Comparison of ENCODE assay signal across 10 cellular contexts in genomic region chr5:72503888-72504491, GRCh38. TPM values are rescaled to one million over a fixed set of nuclear protein-coding genes. Genes with fewer than 3 reads are reported as not detected.
DNase-seq lines count a peak whose midpoint lies in the region; ATAC-seq and TF ChIP-seq lines count a peak whose summit lies in the region.
"Had no signal": no experiment of that assay in that cellular context is flagged by ENCODE, and none has a peak within 500 bp of the region (broad histone marks: within the 10 kb centered on the region; RNA-seq: fewer than 3 reads in every experiment).

No MANE protein-coding gene starts in this region.

- H3K36me3 ChIP-seq in SJSA1 (no peaks in the 10 kb centered on the region; the same call in 1 of the 2 replicates), heart left ventricle (no peaks in the 10 kb centered on the region)

- no peaks in the 10 kb centered on the region for H3K9me3 ChIP-seq in SJSA1 (replicated peaks)
- H3K9me3 ChIP-seq in heart left ventricle = no peaks in the 10 kb centered on the region

- H3K27me3 ChIP-seq in SJSA1 (replicated peaks) (no peaks in the 10 kb centered on the region), heart left ventricle (no peaks in the 10 kb centered on the region)

- no peak overlapping the region for H3K4me3 Mint-ChIP-seq in activated CD4-positive, alpha-beta T cell treated with anti-CD3 and anti-CD28 coated beads for 36 hours

- H3K27ac Mint-ChIP-seq in activated CD4-positive, alpha-beta T cell treated with anti-CD3 and anti-CD28 coated beads for 36 hours = no peak overlapping the region

- WGBS in heart left ventricle, 4 donors = 52 to 64% (median 57%) methylated on average over 14 of the region's 14 CpGs

- POLR2A ChIA-PET in activated CD4-positive, alpha-beta T cell treated with anti-CD3 and anti-CD28 coated beads for 36 hours (lab: Charles Lee) = no interaction called here

- intact Hi-C loops in heart left ventricle (cut with DNase I) (loop anchor here in 5 of 10 donors (2.0 to 10.0 kb wide), 6 partner anchors 42 to 109 kb away; no protein-coding TSS in a partner anchor), sciatic nerve (cut with DNase I) (no loop called here)
- intact Hi-C loops in activated CD4-positive, alpha-beta T cell treated with anti-CD3 and anti-CD28 coated beads for 36 hours (cut with DNase I, micrococcal nuclease) = no loop called here

- ATAC-seq in heart left ventricle (peak; percentile 35 to 71 (median 63)), sciatic nerve (peak; percentile 62), GM18502 (IDR thresholded peaks at IDR 0.05; ENCODE audit: poor library complexity, unreplicated experiment) (no peak)
- ATAC-seq in activated CD4-positive, alpha-beta T cell treated with anti-CD3 and anti-CD28 coated beads for 36 hours = no peak

- peak in 1 of 2 donors; percentile 52 for TF ChIP-seq POLR2A in heart left ventricle (IDR thresholded peaks at IDR 0.05)

- peaks cover 20% of the 10 kb centered on the region for H3K27me3 Mint-ChIP-seq in activated CD4-positive, alpha-beta T cell treated with anti-CD3 and anti-CD28 coated beads for 36 hours

- no peak for TF ChIP-seq CTCF in heart left ventricle (IDR thresholded peaks at IDR 0.05)

- H3K9me3 Mint-ChIP-seq in activated CD4-positive, alpha-beta T cell treated with anti-CD3 and anti-CD28 coated beads for 36 hours (ENCODE audit: low read depth) = no peaks in the 10 kb centered on the region

- H3K36me3 Mint-ChIP-seq in activated CD4-positive, alpha-beta T cell treated with anti-CD3 and anti-CD28 coated beads for 36 hours (ENCODE audit: low read depth) = no peaks in the 10 kb centered on the region

- H3K4me1 ChIP-seq in SJSA1 (replicated peaks) (peaks cover 50% of the 10 kb centered on the region), heart left ventricle (peaks cover 4 to 77% (median 19%) of the 10 kb centered on the region in 12 donors)

- H3K4me3 ChIP-seq in SJSA1 (no peak overlapping the region), heart left ventricle (peak overlapping the region in 10 of 12 donors; percentile 21 to 58 (median 44))

- H3K4me1 Mint-ChIP-seq in activated CD4-positive, alpha-beta T cell treated with anti-CD3 and anti-CD28 coated beads for 36 hours = no peaks in the 10 kb centered on the region

- H3K27ac ChIP-seq in SJSA1 (peak overlapping the region; percentile 57), heart left ventricle (peak overlapping the region in 11 of 12 donors; percentile 53 to 84 (median 72))

- DNase-seq in GM03348 (ENCODE audit: low spot score) = peak; percentile 41
- peak; percentile 57 to 61 for DNase-seq in SJSA1 (ENCODE audit: low read depth in 1 of 2, low spot score in 2 of 2)
- DNase-seq in heart left ventricle = peak in 1 of 5 donors; percentile 31
- DNase-seq in sciatic nerve (ENCODE audit: low spot score) = no peak
- DNase-seq in kidney glomerular epithelial cell (lab: John Stamatoyannopoulos, UW) = no peak
- DNase-seq in HPDE6-E6E7 (ENCODE audit: extremely low spot score) = no peak
- no peak for DNase-seq in activated CD4-positive, alpha-beta T cell treated with anti-CD3 and anti-CD28 coated beads for 36 hours
- DNase-seq: activated gamma-delta T cell treated with Interleukin-2 at 50 U/mL for 16 hours, NCI-H510A treated with DMSO at 0.1 percent for 48 hours had no signal

- CTCF ChIA-PET in activated CD4-positive, alpha-beta T cell treated with anti-CD3 and anti-CD28 coated beads for 36 hours (lab: Charles Lee) = no interaction called here

RNA-seq across cellular contexts. Expression of gene ZNF366, which starts 3.2 kb away (rescaled TPM):
- not detected in 2 replicates for total RNA-seq in SJSA1 (2014; rRNA removed; shearing (Covaris generic))
- total RNA-seq in heart left ventricle = 10 to 100 TPM in 2 of 9 donors, 1 to 10 TPM in 7; 3.9 to 18.5 (median 6.1) TPM
- polyA plus RNA-seq in heart left ventricle = 1 to 10 TPM; 2.1 to 4.4 TPM
- 8.0 TPM for total RNA-seq in sciatic nerve
- total RNA-seq in activated CD4-positive, alpha-beta T cell treated with anti-CD3 and anti-CD28 coated beads for 36 hours = not detected

Comparison
In these comparisons a context has a peak if more than half of its experiments do, and no peak if none do; other contexts are left out.
1. DNase-seq: peak in GM03348 (single experiment) and SJSA1 (2 of 2); none in sciatic nerve (single experiment), kidney glomerular epithelial cell (single experiment), HPDE6-E6E7 (single experiment) and activated CD4-positive, alpha-beta T cell treated with anti-CD3 and anti-CD28 coated beads for 36 hours (single experiment).
2. ATAC-seq: peak in heart left ventricle (4 of 4) and sciatic nerve (single experiment); none in GM18502 (single experiment) and activated CD4-positive, alpha-beta T cell treated with anti-CD3 and anti-CD28 coated beads for 36 hours (single experiment).